9 cellular contexts compared by ENCODE assay signal in genomic region chr9:129617167-129617566, GRCh38. TPM values are rescaled to one million over a fixed set of nuclear protein-coding genes. Genes with fewer than 3 reads are reported as not detected.
A peak's percentile ranks its signal among the peaks of the same experiment; 100 is the strongest.
DNase-seq lines count a peak whose midpoint lies in the region; ATAC-seq and TF ChIP-seq lines count a peak whose summit lies in the region.
"Had no signal": no experiment of that assay in that cellular context is flagged by ENCODE, and none has a peak within 500 bp of the region (broad histone marks: within the 10 kb centered on the region; RNA-seq: fewer than 3 reads in every experiment).

No MANE protein-coding gene starts in this region.

- peaks cover 24% of the 10 kb centered on the region for H3K27me3 Mint-ChIP-seq in central memory CD8-positive, alpha-beta T cell
- H3K27me3 Mint-ChIP-seq in neural progenitor cell (ENCODE audit: insufficient read depth, low read depth): peaks cover 18% of the 10 kb centered on the region

- no peaks in the 10 kb centered on the region for H3K79me2 ChIP-seq in neural progenitor cell (ENCODE audit: low read depth)

- H3K9me3 Mint-ChIP-seq in central memory CD8-positive, alpha-beta T cell: no peaks in the 10 kb centered on the region
- peaks cover 2% of the 10 kb centered on the region for H3K9me3 Mint-ChIP-seq in neural progenitor cell

- H3K27ac Mint-ChIP-seq in central memory CD8-positive, alpha-beta T cell (ENCODE audit: low read depth): no peak overlapping the region
- H3K27ac Mint-ChIP-seq in neural progenitor cell: peak overlapping the region; percentile 34

- H3K36me3 ChIP-seq in MG63 (no peaks in the 10 kb centered on the region), neural progenitor cell (no peaks in the 10 kb centered on the region)

- ATAC-seq in central memory CD8-positive, alpha-beta T cell (replicated peaks; ENCODE audit: extremely low read depth, poor library complexity, severe bottlenecking): peak; percentile 43
- ATAC-seq in HG03280 (IDR thresholded peaks at IDR 0.05; ENCODE audit: unreplicated experiment) (no peak), GM18505 (IDR thresholded peaks at IDR 0.05; ENCODE audit: unreplicated experiment) (no peak)

- DNase-seq in NCI-H524 (lab: John Stamatoyannopoulos, UW) (peak; percentile 54 to 81), NCI-H524 treated with DMSO at 0.1 percent for 48 hours (lab: John Stamatoyannopoulos, UW) (no peak), MG63 (peak; percentile 61), neural progenitor cell (ENCODE audit: low spot score) (peak; percentile 55), NCI-H2081 treated with DMSO at 0.1 percent for 48 hours (lab: John Stamatoyannopoulos, UW) (no peak)
- no peak for DNase-seq in central memory CD8-positive, alpha-beta T cell (ENCODE audit: low spot score in 2 of 2)
- DNase-seq: NCI-H510A treated with DMSO at 0.1 percent for 48 hours had no signal

- no peaks in the 10 kb centered on the region for H4K20me1 ChIP-seq in neural progenitor cell (ENCODE audit: low read depth)

- no peak overlapping the region for H3K4me2 ChIP-seq in neural progenitor cell

- TF ChIP-seq POLR2A in GM18505 (IDR thresholded peaks at IDR 0.05; ENCODE audit: borderline replicate concordance, extremely low read depth, insufficient read depth, insufficient read length): no peak

- no peaks in the 10 kb centered on the region for H3K36me3 Mint-ChIP-seq in central memory CD8-positive, alpha-beta T cell (ENCODE audit: insufficient read depth)
- no peaks in the 10 kb centered on the region for H3K36me3 Mint-ChIP-seq in neural progenitor cell

- no peaks in the 10 kb centered on the region for H3K9me3 ChIP-seq in MG63
- no peaks in the 10 kb centered on the region for H3K9me3 ChIP-seq in neural progenitor cell (ENCODE audit: low read depth)

- no peak overlapping the region for H3K9ac ChIP-seq in neural progenitor cell

- no peak overlapping the region for H2AFZ ChIP-seq in neural progenitor cell (replicated peaks)

- H3K4me3 Mint-ChIP-seq in central memory CD8-positive, alpha-beta T cell: no peak overlapping the region
- no peak overlapping the region for H3K4me3 Mint-ChIP-seq in neural progenitor cell

- no peaks in the 10 kb centered on the region for H3K4me1 Mint-ChIP-seq in central memory CD8-positive, alpha-beta T cell
- H3K4me1 Mint-ChIP-seq in neural progenitor cell: peaks cover 30% of the 10 kb centered on the region

- TF ChIP-seq CTCF in neural progenitor cell (IDR thresholded peaks at IDR 0.05): peak; percentile 63

- H3K4me3 ChIP-seq in MG63 (no peak overlapping the region), neural progenitor cell (no peak overlapping the region)

- H3K27ac ChIP-seq in neural progenitor cell: no peak overlapping the region

- H3K4me1 ChIP-seq in neural progenitor cell: peaks cover 19% of the 10 kb centered on the region

- peaks cover 17% of the 10 kb centered on the region for H3F3A ChIP-seq in neural progenitor cell (ENCODE audit: low read depth)

- H3K27me3 ChIP-seq in MG63 (no peaks in the 10 kb centered on the region), neural progenitor cell (peaks cover 44% of the 10 kb centered on the region)

RNA-seq across cellular contexts. Expression of gene C9orf50, which starts 3.7 kb away (rescaled TPM):
- total RNA-seq in MG63 (2014; rRNA removed; shearing (Covaris generic); ENCODE audit: low replicate concordance): not detected in 2 replicates
- not detected in 2 replicates for total RNA-seq in neural progenitor cell (ENCODE audit: low replicate concordance)

RNA-seq across cellular contexts. Expression of gene NTMT1, which starts 8.8 kb away (rescaled TPM):
- 82.0 and 99.2 TPM in 2 replicates for total RNA-seq in MG63 (2014; rRNA removed; shearing (Covaris generic); ENCODE audit: low replicate concordance)
- total RNA-seq in neural progenitor cell (ENCODE audit: low replicate concordance): 22.2 and 29.8 TPM in 2 replicates

RNA-seq across cellular contexts. Expression of gene ASB6, which starts 24.8 kb away (rescaled TPM):
- 11.1 and 24.4 TPM in 2 replicates for total RNA-seq in MG63 (2014; rRNA removed; shearing (Covaris generic); ENCODE audit: low replicate concordance)
- total RNA-seq in neural progenitor cell (ENCODE audit: low replicate concordance): 9.2 and 21.1 TPM in 2 replicates

RNA-seq across cellular contexts. Expression of gene PRRX2, which starts 48.3 kb away (rescaled TPM):
- total RNA-seq in MG63 (2014; rRNA removed; shearing (Covaris generic); ENCODE audit: low replicate concordance): 20.1 and 38.4 TPM in 2 replicates
- total RNA-seq in neural progenitor cell (ENCODE audit: low replicate concordance): 1.5 and 5.2 TPM in 2 replicates

Comparison
In these comparisons a context has a peak if more than half of its experiments do, and no peak if none do; other contexts are left out.
1. DNase-seq: peak in NCI-H524 (2 of 2), MG63 (single experiment) and neural progenitor cell (single experiment); none in NCI-H524 treated with DMSO at 0.1 percent for 48 hours (single experiment), central memory CD8-positive, alpha-beta T cell (0 of 2) and NCI-H2081 treated with DMSO at 0.1 percent for 48 hours (single experiment).